Comparison of ENCODE assay signal across 14 cellular contexts in the genomic region with DNA sequence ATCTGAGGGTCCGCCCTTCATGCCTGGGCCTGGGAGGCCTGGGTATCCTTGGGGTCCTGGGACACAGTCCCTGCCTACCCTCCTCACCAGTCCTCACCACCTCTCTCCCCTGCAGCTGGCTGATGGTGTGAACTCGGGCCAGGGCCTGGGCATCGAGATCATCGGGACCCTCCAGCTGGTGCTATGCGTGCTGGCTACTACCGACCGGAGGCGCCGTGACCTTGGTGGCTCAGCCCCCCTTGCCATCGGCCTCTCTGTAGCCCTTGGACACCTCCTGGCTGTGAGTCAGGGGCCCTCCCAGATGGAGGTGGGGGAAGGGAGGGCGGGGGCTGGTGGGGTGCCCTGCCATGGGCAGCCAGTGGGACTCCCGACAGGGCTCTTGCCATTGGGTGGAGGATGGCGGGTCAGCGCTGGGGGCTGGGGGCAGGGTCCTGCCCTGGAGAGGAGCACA. TPM values are rescaled to one million over a fixed set of nuclear protein-coding genes. Genes with fewer than 3 reads are reported as not detected.
DNase-seq lines count a peak whose midpoint lies in the region; ATAC-seq and TF ChIP-seq lines count a peak whose summit lies in the region.
"Had no signal": no experiment of that assay in that cellular context is flagged by ENCODE, and none has a peak within 500 bp of the region (broad histone marks: within the 10 kb centered on the region; RNA-seq: fewer than 3 reads in every experiment).

No MANE protein-coding gene starts in this region.

- TF ChIP-seq POLR2A in upper lobe of left lung (IDR thresholded peaks at IDR 0.05) = no peak

- peak; percentile 3 for DNase-seq in activated T-cell treated with anti-CD3 and anti-CD28 coated beads, Interleukin-2, amount 50 U/mL, for 4 hours
- DNase-seq in activated T-cell treated with anti-CD3 and anti-CD28 coated beads for 4 hours (no peak), glutamatergic neuron (peak; percentile 6), upper lobe of left lung (peak; percentile 20 to 78), NK-92 (lab: John Stamatoyannopoulos, UW; ENCODE audit: unreplicated experiment) (no peak)
- DNase-seq in natural killer cell treated with Interleukin-12 subunit alpha and Interleukin-12 subunit beta and Interleukin-15 and Interleukin-18, amount 100 ng/mL, for 72 hours (ENCODE audit: low spot score) = peak; percentile 46
- DNase-seq in effector memory CD8-positive, alpha-beta T cell = no peak
- DNase-seq: NCI-H1092 treated with DMSO at 0.1 percent for 48 hours, T-helper 9 cell had no signal

- no peak for TF ChIP-seq EP300 in upper lobe of left lung (IDR thresholded peaks at IDR 0.05)

- H3K27ac Mint-ChIP-seq in glutamatergic neuron (ENCODE audit: unreplicated experiment) = no peak overlapping the region
- H3K27ac Mint-ChIP-seq in natural killer cell treated with Interleukin-12 subunit alpha and Interleukin-12 subunit beta and Interleukin-15 and Interleukin-18, amount 100 ng/mL, for 72 hours = no peak overlapping the region
- H3K27ac Mint-ChIP-seq in effector memory CD8-positive, alpha-beta T cell = no peak overlapping the region

- no peaks in the 10 kb centered on the region for H3K9me3 ChIP-seq in upper lobe of left lung

- no peaks in the 10 kb centered on the region for H3K4me1 Mint-ChIP-seq in activated T-cell treated with anti-CD3 and anti-CD28 coated beads, Interleukin-2, amount 50 U/mL, for 4 hours (ENCODE audit: low read depth)
- peaks cover 3% of the 10 kb centered on the region for H3K4me1 Mint-ChIP-seq in glutamatergic neuron (ENCODE audit: low read depth, unreplicated experiment)
- no peaks in the 10 kb centered on the region for H3K4me1 Mint-ChIP-seq in natural killer cell treated with Interleukin-12 subunit alpha and Interleukin-12 subunit beta and Interleukin-15 and Interleukin-18, amount 100 ng/mL, for 72 hours (ENCODE audit: low read depth in 2 of 2)
- no peaks in the 10 kb centered on the region for H3K4me1 Mint-ChIP-seq in effector memory CD8-positive, alpha-beta T cell (ENCODE audit: low read depth in 2 of 2)

- H3K36me3 Mint-ChIP-seq in activated T-cell treated with anti-CD3 and anti-CD28 coated beads, Interleukin-2, amount 50 U/mL, for 4 hours (ENCODE audit: insufficient read depth) = no peaks in the 10 kb centered on the region
- no peaks in the 10 kb centered on the region for H3K36me3 Mint-ChIP-seq in glutamatergic neuron (ENCODE audit: unreplicated experiment)
- H3K36me3 Mint-ChIP-seq in natural killer cell treated with Interleukin-12 subunit alpha and Interleukin-12 subunit beta and Interleukin-15 and Interleukin-18, amount 100 ng/mL, for 72 hours = no peaks in the 10 kb centered on the region
- no peaks in the 10 kb centered on the region for H3K36me3 Mint-ChIP-seq in effector memory CD8-positive, alpha-beta T cell (ENCODE audit: insufficient read depth)
- H3K36me3 Mint-ChIP-seq: brain had no signal

- ATAC-seq in activated T-cell treated with anti-CD3 and anti-CD28 coated beads, Interleukin-2, amount 50 U/mL, for 4 hours = no peak
- ATAC-seq in natural killer cell treated with Interleukin-12 subunit alpha and Interleukin-12 subunit beta and Interleukin-15 and Interleukin-18, amount 100 ng/mL, for 72 hours = no peak
- ATAC-seq in upper lobe of left lung (ENCODE audit: low FRiP score in 2 of 2) = no peak
- no peak for ATAC-seq in effector memory CD8-positive, alpha-beta T cell (replicated peaks)
- no peak for ATAC-seq in HG03025 (IDR thresholded peaks at IDR 0.05; ENCODE audit: low FRiP score, unreplicated experiment)

- no peak overlapping the region for H3K4me3 Mint-ChIP-seq in activated T-cell treated with anti-CD3 and anti-CD28 coated beads, Interleukin-2, amount 50 U/mL, for 4 hours
- no peak overlapping the region for H3K4me3 Mint-ChIP-seq in glutamatergic neuron (ENCODE audit: unreplicated experiment)
- no peak overlapping the region for H3K4me3 Mint-ChIP-seq in natural killer cell treated with Interleukin-12 subunit alpha and Interleukin-12 subunit beta and Interleukin-15 and Interleukin-18, amount 100 ng/mL, for 72 hours
- no peak overlapping the region for H3K4me3 Mint-ChIP-seq in effector memory CD8-positive, alpha-beta T cell
- H3K4me3 Mint-ChIP-seq: brain had no signal

- H3K9me3 Mint-ChIP-seq in activated T-cell treated with anti-CD3 and anti-CD28 coated beads, Interleukin-2, amount 50 U/mL, for 4 hours = peaks cover 4% of the 10 kb centered on the region
- peaks cover 3% of the 10 kb centered on the region for H3K9me3 Mint-ChIP-seq in glutamatergic neuron (ENCODE audit: unreplicated experiment)
- H3K9me3 Mint-ChIP-seq in natural killer cell treated with Interleukin-12 subunit alpha and Interleukin-12 subunit beta and Interleukin-15 and Interleukin-18, amount 100 ng/mL, for 72 hours = no peaks in the 10 kb centered on the region
- peaks cover 0 to 5% of the 10 kb centered on the region in 2 donors for H3K9me3 Mint-ChIP-seq in effector memory CD8-positive, alpha-beta T cell

- peaks cover 17 to 68% (median 51%) of the 10 kb centered on the region in 4 donors for H3K36me3 ChIP-seq in upper lobe of left lung

- no peaks in the 10 kb centered on the region for H3K27me3 Mint-ChIP-seq in activated T-cell treated with anti-CD3 and anti-CD28 coated beads, Interleukin-2, amount 50 U/mL, for 4 hours (ENCODE audit: low read depth)
- peaks cover 6% of the 10 kb centered on the region for H3K27me3 Mint-ChIP-seq in glutamatergic neuron (ENCODE audit: unreplicated experiment)
- no peaks in the 10 kb centered on the region for H3K27me3 Mint-ChIP-seq in natural killer cell treated with Interleukin-12 subunit alpha and Interleukin-12 subunit beta and Interleukin-15 and Interleukin-18, amount 100 ng/mL, for 72 hours
- no peaks in the 10 kb centered on the region for H3K27me3 Mint-ChIP-seq in effector memory CD8-positive, alpha-beta T cell
- H3K27me3 Mint-ChIP-seq: brain had no signal

- peaks cover 46 to 79% (median 58%) of the 10 kb centered on the region in 4 donors for H3K4me1 ChIP-seq in upper lobe of left lung

- 93 to 96% methylated on average over 3 to 7 of the region's 14 CpGs for WGBS in upper lobe of left lung, 2 donors

- H3K4me3 ChIP-seq in upper lobe of left lung = peak overlapping the region in 1 of 4 donors; percentile 1
- H3K4me3 ChIP-seq: skin epidermis had no signal

- H3K27me3 ChIP-seq in upper lobe of left lung = no peaks in the 10 kb centered on the region

- TF ChIP-seq CTCF in glutamatergic neuron (IDR thresholded peaks at IDR 0.05; ENCODE audit: partially characterized antibody, unreplicated experiment) = no peak
- no peak for TF ChIP-seq CTCF in upper lobe of left lung (IDR thresholded peaks at IDR 0.05)

- H3K27ac ChIP-seq in upper lobe of left lung = peak overlapping the region; percentile 59 to 89 (median 78)

RNA-seq across cellular contexts. Expression of gene AQP1, which starts 10.3 kb away (rescaled TPM):
- total RNA-seq in activated T-cell treated with anti-CD3 and anti-CD28 coated beads, Interleukin-2, amount 50 U/mL, for 4 hours = 1 to 10 TPM in 1 of 3 donors, under 1 TPM in 2; 0.79 to 1.1 (median 0.91) TPM
- total RNA-seq in glutamatergic neuron (ENCODE audit: unreplicated experiment) = not detected
- total RNA-seq in natural killer cell treated with Interleukin-12 subunit alpha and Interleukin-12 subunit beta and Interleukin-15 and Interleukin-18, amount 100 ng/mL, for 72 hours = under 1 TPM in 1 of 2 donors, not detected in 1; 0.14 TPM
- total RNA-seq in upper lobe of left lung = 1,000 to 10,000 TPM in 1 of 6 donors, 100 to 1,000 TPM in 5; 113 to 1,228 (median 802) TPM

RNA-seq across cellular contexts. Expression of gene GHRHR, which starts 41.8 kb away (rescaled TPM):
- total RNA-seq in activated T-cell treated with anti-CD3 and anti-CD28 coated beads, Interleukin-2, amount 50 U/mL, for 4 hours = not detected
- not detected for total RNA-seq in glutamatergic neuron (ENCODE audit: unreplicated experiment)
- total RNA-seq in natural killer cell treated with Interleukin-12 subunit alpha and Interleukin-12 subunit beta and Interleukin-15 and Interleukin-18, amount 100 ng/mL, for 72 hours = not detected
- total RNA-seq in upper lobe of left lung = 1 to 10 TPM in 2 of 6 donors, under 1 TPM in 2, not detected in 2; 0.67 to 3.1 (median 1.1) TPM
- total RNA-seq: endothelial cell of umbilical vein, NCI-H460 had no signal

Comparison
In these comparisons a context has a peak if more than half of its experiments do, and no peak if none do; other contexts are left out.
1. DNase-seq: peak in activated T-cell treated with anti-CD3 and anti-CD28 coated beads, Interleukin-2, amount 50 U/mL, for 4 hours (single experiment), glutamatergic neuron (single experiment), natural killer cell treated with Interleukin-12 subunit alpha and Interleukin-12 subunit beta and Interleukin-15 and Interleukin-18, amount 100 ng/mL, for 72 hours (single experiment) and upper lobe of left lung (2 of 2); none in activated T-cell treated with anti-CD3 and anti-CD28 coated beads for 4 hours (single experiment), effector memory CD8-positive, alpha-beta T cell (0 of 3) and NK-92 (single experiment).
2. RNA of gene AQP1, which starts 10.3 kb away (total RNA-seq): 113 to 1,228 TPM in upper lobe of left lung; 0.79 to 1.1 TPM in activated T-cell treated with anti-CD3 and anti-CD28 coated beads, Interleukin-2, amount 50 U/mL, for 4 hours, 0.14 TPM in natural killer cell treated with Interleukin-12 subunit alpha and Interleukin-12 subunit beta and Interleukin-15 and Interleukin-18, amount 100 ng/mL, for 72 hours and not detected in glutamatergic neuron (single experiment); every median in the first group is over 10 times any median in the second.